ENCODE assay signal across 26 cellular contexts in genomic region chr11:132650969-132651720, GRCh38.
"Had no signal": no experiment of that assay in that cellular context is flagged by ENCODE, and none has a peak within 500 bp of the region (broad histone marks: within the 10 kb centered on the region; RNA-seq: fewer than 3 reads in every experiment).

No MANE protein-coding gene starts in this region.

- H3K27ac ChIP-seq: heart right ventricle, ovary, psoas muscle, right atrium auricular region, spleen, testis, vagina had no signal

- H3K27me3 ChIP-seq: ovary, right atrium auricular region, spleen, testis, vagina had no signal

- H3K4me1 ChIP-seq: heart right ventricle, psoas muscle, right atrium auricular region, spleen, testis, vagina had no signal

- H3K36me3 ChIP-seq: heart right ventricle, ovary, right atrium auricular region, spleen, vagina had no signal

- H3K9me3 ChIP-seq: heart right ventricle, ovary, psoas muscle, right atrium auricular region, testis, vagina had no signal

- H3K4me3 ChIP-seq: heart right ventricle, ovary, psoas muscle, right atrium auricular region, spleen, testis, vagina had no signal

- ATAC-seq: esophagus mucosa; heart right ventricle; left lobe of liver; naive thymus-derived CD4-positive, alpha-beta T cell; psoas muscle; stimulated activated naive CD8-positive, alpha-beta T cell treated with anti-CD3 and anti-CD28 coated beads, Interleukin-15, Interleukin-2, amounts not matched to agents 100 U/mL and 50 U/mL, for 24 hours; WTC11 had no signal

- DNase-seq: activated CD4-positive, alpha-beta memory T cell treated with anti-CD3 and anti-CD28 coated beads, Interleukin-2, amount 10 ng/mL, durations not matched to agents 7 days and 5 days; activated CD4-positive, alpha-beta T cell treated with anti-CD3 and anti-CD28 coated beads for 1 hour; activated CD4-positive, alpha-beta T cell treated with anti-CD3 and anti-CD28 coated beads, Interleukin-2, amount 10 ng/mL, durations not matched to agents 7 days and 5 days; activated CD8-positive, alpha-beta memory T cell treated with anti-CD3 and anti-CD28 coated beads, Interleukin-2, amount 50 U/mL, for 48 hours; activated gamma-delta T cell treated with Interleukin-2 at 50 U/mL for 16 hours; activated naive CD4-positive, alpha-beta T cell treated with anti-CD3 and anti-CD28 coated beads, Interleukin-2, amount 50 U/mL, for 16 hours; activated T-cell treated with anti-CD3 and anti-CD28 coated beads, Interleukin-2, amount 50 U/mL, for 24 hours; amygdala; caudate nucleus; endodermal cell; foreskin melanocyte; heart right ventricle; kidney glomerular epithelial cell; naive thymus-derived CD4-positive, alpha-beta T cell; ovary; psoas muscle; spleen; stimulated activated naive CD8-positive, alpha-beta T cell treated with anti-CD3 and anti-CD28 coated beads, Interleukin-15, Interleukin-2, amounts not matched to agents 100 U/mL and 50 U/mL, for 24 hours; T-helper 2 cell; testis; trophoblast cell had no signal
